In the genomic region with DNA sequence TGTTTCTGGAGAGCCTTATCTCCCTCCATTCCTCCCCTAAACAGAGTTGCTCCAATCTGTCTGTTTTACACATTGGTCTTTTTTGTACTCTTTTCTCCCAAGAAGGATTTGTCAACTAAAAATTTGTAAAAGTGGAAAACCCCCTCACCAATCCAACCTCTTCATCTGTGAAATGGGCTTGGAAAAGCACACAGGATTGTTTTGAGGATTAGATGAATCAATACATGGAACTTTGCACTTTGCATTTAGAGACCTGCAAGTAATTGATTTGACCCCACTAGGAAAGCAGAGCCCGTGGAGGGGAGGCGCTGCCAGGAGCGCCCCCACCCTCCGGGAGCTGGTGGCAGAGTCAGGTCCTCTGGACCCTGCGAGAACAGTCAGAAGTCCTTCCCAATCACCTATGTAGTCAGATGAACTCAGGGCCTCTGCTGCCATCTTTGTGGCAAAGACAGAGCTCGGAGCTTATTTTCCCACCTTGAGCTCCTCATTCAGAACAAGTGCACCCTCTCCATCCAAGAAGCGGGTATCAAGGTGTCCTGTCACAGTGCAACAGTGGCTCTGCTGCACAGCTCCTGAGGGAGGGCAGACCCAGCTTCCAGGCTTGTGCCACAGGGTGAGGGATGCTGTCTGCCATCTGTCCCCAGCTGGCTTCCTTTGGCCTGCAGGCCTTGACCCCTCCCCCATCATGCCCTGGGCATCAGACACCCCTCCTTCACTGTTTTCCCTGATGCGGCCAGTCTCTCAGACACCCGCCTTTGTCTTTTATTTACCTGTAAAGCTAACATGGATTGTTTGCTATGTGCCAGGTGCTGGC, we compare ENCODE assay signal across 11 cellular contexts. TPM values are rescaled to one million over a fixed set of nuclear protein-coding genes. Genes with fewer than 3 reads are reported as not detected.
A peak's percentile ranks its signal among the peaks of the same experiment; 100 is the strongest.
DNase-seq lines count a peak whose midpoint lies in the region; ATAC-seq, FAIRE-seq and TF ChIP-seq lines count a peak whose summit lies in the region.
"Had no signal": no experiment of that assay in that cellular context is flagged by ENCODE, and none has a peak within 500 bp of the region (broad histone marks: within the 10 kb centered on the region; RNA-seq: fewer than 3 reads in every experiment).

No MANE protein-coding gene starts in this region.

- no peak overlapping the region for H3K27ac ChIP-seq in astrocyte (ENCODE audit: low read depth, low read length)
- H3K27ac ChIP-seq: foreskin keratinocyte had no signal

- no peak for TF ChIP-seq CTCF in astrocyte (IDR thresholded peaks at IDR 0.05; ENCODE audit: insufficient read depth, low read depth, low read length)

- H3K36me3 Mint-ChIP-seq in activated T-cell treated with anti-CD3 and anti-CD28 coated beads, Interleukin-2, amount 50 U/mL, for 72 hours (ENCODE audit: insufficient read depth in 2 of 2): peaks cover 12 to 19% of the 10 kb centered on the region in 2 donors
- H3K36me3 Mint-ChIP-seq in astrocyte (ENCODE audit: low read depth, unreplicated experiment): peaks cover 7% of the 10 kb centered on the region
- H3K36me3 Mint-ChIP-seq in stimulated activated memory B cell treated with anti-CD40 and anti-IgM and Interleukin-4, amounts not matched to agents 10 μg/mL and 1 μg/mL and 100 μg/mL, for 72 hours: peaks cover 27% of the 10 kb centered on the region

- H3K9me3 ChIP-seq in astrocyte (ENCODE audit: insufficient read depth, low read depth, low read length): peaks cover 7% of the 10 kb centered on the region

- H3K4me1 Mint-ChIP-seq in activated T-cell treated with anti-CD3 and anti-CD28 coated beads, Interleukin-2, amount 50 U/mL, for 72 hours (ENCODE audit: low read depth): peaks cover 72% of the 10 kb centered on the region
- peaks cover 16% of the 10 kb centered on the region for H3K4me1 Mint-ChIP-seq in astrocyte (ENCODE audit: low read depth, unreplicated experiment)
- H3K4me1 Mint-ChIP-seq in stimulated activated memory B cell treated with anti-CD40 and anti-IgM and Interleukin-4, amounts not matched to agents 10 μg/mL and 1 μg/mL and 100 μg/mL, for 72 hours: peaks cover 66% of the 10 kb centered on the region

- H3K9me3 Mint-ChIP-seq in activated T-cell treated with anti-CD3 and anti-CD28 coated beads, Interleukin-2, amount 50 U/mL, for 72 hours: peaks cover 0 to 3% of the 10 kb centered on the region in 2 donors
- H3K9me3 Mint-ChIP-seq in astrocyte (ENCODE audit: unreplicated experiment): peaks cover 8% of the 10 kb centered on the region
- no peaks in the 10 kb centered on the region for H3K9me3 Mint-ChIP-seq in stimulated activated memory B cell treated with anti-CD40 and anti-IgM and Interleukin-4, amounts not matched to agents 10 μg/mL and 1 μg/mL and 100 μg/mL, for 72 hours

- H3K27ac Mint-ChIP-seq in activated T-cell treated with anti-CD3 and anti-CD28 coated beads, Interleukin-2, amount 50 U/mL, for 72 hours: peak overlapping the region; percentile 60
- no peak overlapping the region for H3K27ac Mint-ChIP-seq in astrocyte (ENCODE audit: unreplicated experiment)
- H3K27ac Mint-ChIP-seq in stimulated activated memory B cell treated with anti-CD40 and anti-IgM and Interleukin-4, amounts not matched to agents 10 μg/mL and 1 μg/mL and 100 μg/mL, for 72 hours: peak overlapping the region; percentile 88

- peaks cover 4% of the 10 kb centered on the region for H3K4me1 ChIP-seq in astrocyte (ENCODE audit: insufficient read depth, low read length)

- no peak overlapping the region for H3K4me2 ChIP-seq in astrocyte (ENCODE audit: low read length)

- H3K27me3 ChIP-seq in astrocyte (ENCODE audit: insufficient read depth, low read length): no peaks in the 10 kb centered on the region
- H3K27me3 ChIP-seq: foreskin keratinocyte had no signal

- ATAC-seq in activated T-cell treated with anti-CD3 and anti-CD28 coated beads, Interleukin-2, amount 50 U/mL, for 72 hours (replicated peaks in 1 of 2): no peak
- no peak for ATAC-seq in stimulated activated memory B cell treated with anti-CD40 and anti-IgM and Interleukin-4, amounts not matched to agents 10 μg/mL and 1 μg/mL and 100 μg/mL, for 72 hours
- no peak for ATAC-seq in left lobe of liver
- ATAC-seq in HG03457 (IDR thresholded peaks at IDR 0.05; ENCODE audit: unreplicated experiment): no peak
- ATAC-seq in GM19324 (IDR thresholded peaks at IDR 0.05; ENCODE audit: low FRiP score, unreplicated experiment): no peak
- ATAC-seq: foreskin keratinocyte, right cardiac atrium had no signal

- H3K79me2 ChIP-seq in astrocyte (ENCODE audit: insufficient read depth, low read length): peaks cover 18% of the 10 kb centered on the region

- H3K27me3 Mint-ChIP-seq in activated T-cell treated with anti-CD3 and anti-CD28 coated beads, Interleukin-2, amount 50 U/mL, for 72 hours (ENCODE audit: low read depth): no peaks in the 10 kb centered on the region
- peaks cover 47% of the 10 kb centered on the region for H3K27me3 Mint-ChIP-seq in astrocyte (ENCODE audit: low read depth, unreplicated experiment)
- no peaks in the 10 kb centered on the region for H3K27me3 Mint-ChIP-seq in stimulated activated memory B cell treated with anti-CD40 and anti-IgM and Interleukin-4, amounts not matched to agents 10 μg/mL and 1 μg/mL and 100 μg/mL, for 72 hours

- H3K36me3 ChIP-seq in astrocyte (ENCODE audit: insufficient read depth, low read length): no peaks in the 10 kb centered on the region

- no peak for FAIRE-seq in astrocyte (lab: Jason Lieb, UNC)

- DNase-seq in activated T-cell treated with anti-CD3 and anti-CD28 coated beads, Interleukin-2, amount 50 U/mL, for 72 hours: no peak
- no peak for DNase-seq in activated T-cell treated with anti-CD3 and anti-CD28 coated beads, Interleukin-2, amount 50 U/mL, for 48 hours
- DNase-seq in NCI-H345 (lab: John Stamatoyannopoulos, UW) (peak; percentile 68), astrocyte (ENCODE audit: low read depth) (no peak), left lobe of liver (ENCODE audit: low spot score) (no peak)
- DNase-seq: foreskin keratinocyte, NCI-H2171, right cardiac atrium had no signal

- no peak overlapping the region for H3K4me3 ChIP-seq in astrocyte (ENCODE audit: insufficient read depth, low read depth, low read length)

- peak overlapping the region; percentile 80 to 84 for H3K4me3 Mint-ChIP-seq in activated T-cell treated with anti-CD3 and anti-CD28 coated beads, Interleukin-2, amount 50 U/mL, for 72 hours
- H3K4me3 Mint-ChIP-seq in astrocyte (ENCODE audit: unreplicated experiment): peak overlapping the region; percentile 35
- peak overlapping the region; percentile 85 for H3K4me3 Mint-ChIP-seq in stimulated activated memory B cell treated with anti-CD40 and anti-IgM and Interleukin-4, amounts not matched to agents 10 μg/mL and 1 μg/mL and 100 μg/mL, for 72 hours

- no peak overlapping the region for H3K9ac ChIP-seq in astrocyte (ENCODE audit: low read length)

- no peak overlapping the region for H2AFZ ChIP-seq in astrocyte (ENCODE audit: low read depth, low read length)

- peaks cover 9% of the 10 kb centered on the region for H4K20me1 ChIP-seq in astrocyte (ENCODE audit: insufficient read depth, low read length)

RNA-seq across cellular contexts. Expression of a gene that starts 1.7 kb away (rescaled TPM):
- total RNA-seq in activated T-cell treated with anti-CD3 and anti-CD28 coated beads, Interleukin-2, amount 50 U/mL, for 72 hours: 10 to 100 TPM; 20.9 to 21.1 TPM
- 27.9 and 30.8 TPM in 2 replicates for total RNA-seq in astrocyte
- 3.4 TPM for total RNA-seq in left lobe of liver

RNA-seq across cellular contexts. Expression of a gene that starts 27.7 kb away (rescaled TPM):
- total RNA-seq in activated T-cell treated with anti-CD3 and anti-CD28 coated beads, Interleukin-2, amount 50 U/mL, for 72 hours: 10 to 100 TPM; 52.9 to 53.1 TPM
- total RNA-seq in astrocyte: 44.5 and 49.4 TPM in 2 replicates
- total RNA-seq in left lobe of liver: 16.3 TPM

Comparison
In these comparisons a context has a peak if more than half of its experiments do, and no peak if none do; other contexts are left out.
1. H3K4me3 Mint-ChIP-seq: peak in every context shown above with its lines; median percentile 85 in stimulated activated memory B cell treated with anti-CD40 and anti-IgM and Interleukin-4, amounts not matched to agents 10 μg/mL and 1 μg/mL and 100 μg/mL, for 72 hours; 82 in activated T-cell treated with anti-CD3 and anti-CD28 coated beads, Interleukin-2, amount 50 U/mL, for 72 hours; 35 in astrocyte.